Comparison of ENCODE assay signal across 20 cellular contexts in genomic region chr3:34725774-34726173, GRCh38.
DNase-seq lines count a peak whose midpoint lies in the region; ATAC-seq lines count a peak whose summit lies in the region.
"Had no signal": no experiment of that assay in that cellular context is flagged by ENCODE, and none has a peak within 500 bp of the region (broad histone marks: within the 10 kb centered on the region; RNA-seq: fewer than 3 reads in every experiment).

No MANE protein-coding gene starts in this region.

- H2BK15ac ChIP-seq in neuronal stem cell (ENCODE audit: low read length) = no peak overlapping the region

- H3K4me3 ChIP-seq in neuronal stem cell (ENCODE audit: low read length in 2 of 2) = no peak overlapping the region
- H3K4me3 ChIP-seq: HAP-1, MG63 had no signal

- no peak overlapping the region for H3K27ac Mint-ChIP-seq in activated T-helper 17 cell treated with anti-CD3 and anti-CD28 coated beads, Interleukin-2, amount 50 U/mL, for 72 hours
- H3K27ac Mint-ChIP-seq: IgD-negative memory B cell had no signal

- no peaks in the 10 kb centered on the region for H3K36me3 Mint-ChIP-seq in activated T-helper 17 cell treated with anti-CD3 and anti-CD28 coated beads, Interleukin-2, amount 50 U/mL, for 72 hours (ENCODE audit: low read depth)
- H3K36me3 Mint-ChIP-seq: IgD-negative memory B cell had no signal

- ATAC-seq in activated T-helper 17 cell treated with anti-CD3 and anti-CD28 coated beads, Interleukin-2, amount 50 U/mL, for 72 hours (replicated peaks) = no peak

- DNase-seq in EH (ENCODE audit: low read depth) (peak; percentile 69), NCI-H69 (lab: John Stamatoyannopoulos, UW) (peak; percentile 3), islet precursor cell (peak; percentile 78), neuronal stem cell (ENCODE audit: low spot score) (peak; percentile 40), NCI-H2081 (lab: John Stamatoyannopoulos, UW) (no peak), midbrain (lab: John Stamatoyannopoulos, UW) (no peak)
- DNase-seq: ACHN, AML-193, Karpas-422, MG63, NCI-H1048, NCI-H1436, NCI-H2029 treated with DMSO at 0.1 percent for 48 hours, NCI-H748 treated with DMSO at 0.1 percent for 48 hours, OCI-M1, SHP77 had no signal

- peaks cover 9% of the 10 kb centered on the region for H3K9me3 Mint-ChIP-seq in activated T-helper 17 cell treated with anti-CD3 and anti-CD28 coated beads, Interleukin-2, amount 50 U/mL, for 72 hours

- H3K23ac ChIP-seq in neuronal stem cell (ENCODE audit: low read depth, low read length, poor library complexity) = no peak overlapping the region

- H3K4me1 Mint-ChIP-seq in activated T-helper 17 cell treated with anti-CD3 and anti-CD28 coated beads, Interleukin-2, amount 50 U/mL, for 72 hours = no peaks in the 10 kb centered on the region
- H3K4me1 Mint-ChIP-seq: IgD-negative memory B cell had no signal

- no peaks in the 10 kb centered on the region for H3K36me3 ChIP-seq in neuronal stem cell (replicated peaks in 1 of 2; ENCODE audit: control insufficient read depth in 2 of 2, insufficient read depth in 2 of 2, low read length in 2 of 2)
- H3K36me3 ChIP-seq: HAP-1, MG63 had no signal

- no peak overlapping the region for H3K14ac ChIP-seq in neuronal stem cell (ENCODE audit: low read length)

- H3K4me3 Mint-ChIP-seq in activated T-helper 17 cell treated with anti-CD3 and anti-CD28 coated beads, Interleukin-2, amount 50 U/mL, for 72 hours = no peak overlapping the region
- H3K4me3 Mint-ChIP-seq: IgD-negative memory B cell had no signal

- no peak overlapping the region for H2BK12ac ChIP-seq in neuronal stem cell (ENCODE audit: low read length)

- no peak overlapping the region for H4K91ac ChIP-seq in neuronal stem cell (ENCODE audit: low read depth, low read length, poor library complexity)

- no peaks in the 10 kb centered on the region for H3K27me3 Mint-ChIP-seq in activated T-helper 17 cell treated with anti-CD3 and anti-CD28 coated beads, Interleukin-2, amount 50 U/mL, for 72 hours
- H3K27me3 Mint-ChIP-seq: IgD-negative memory B cell had no signal

- no peak overlapping the region for H3K4ac ChIP-seq in neuronal stem cell (ENCODE audit: low read length)

- H2AK5ac ChIP-seq in neuronal stem cell (ENCODE audit: low read depth, low read length) = no peak overlapping the region

- no peaks in the 10 kb centered on the region for H3K27me3 ChIP-seq in neuronal stem cell (ENCODE audit: control insufficient read depth in 3 of 3, insufficient read depth in 3 of 3, low read depth in 1 of 3, low read length in 3 of 3)
- H3K27me3 ChIP-seq: MG63 had no signal

- peak overlapping the region; percentile 53 for H3K27ac ChIP-seq in neuronal stem cell (replicated peaks; ENCODE audit: low read length)
- H3K27ac ChIP-seq: C4-2B had no signal

- H3K79me1 ChIP-seq in neuronal stem cell (ENCODE audit: low read depth, low read length) = no peaks in the 10 kb centered on the region

- H4K8ac ChIP-seq in neuronal stem cell (ENCODE audit: low read depth, low read length) = no peak overlapping the region

- H3K4me1 ChIP-seq in neuronal stem cell (ENCODE audit: control insufficient read depth in 2 of 2, insufficient read depth in 1 of 2, low read depth in 1 of 2, low read length in 2 of 2) = peaks cover 0 to 4% of the 10 kb centered on the region in 2 donors
- H3K4me1 ChIP-seq: HAP-1 had no signal

- no peak overlapping the region for H3K9ac ChIP-seq in neuronal stem cell (ENCODE audit: low read depth, low read length, poor library complexity)

- no peak overlapping the region for H2AFZ ChIP-seq in neuronal stem cell (ENCODE audit: low read length)

- no peaks in the 10 kb centered on the region for H3K9me3 ChIP-seq in neuronal stem cell (replicated peaks in 1 of 2; ENCODE audit: control insufficient read depth in 2 of 2, insufficient read depth in 1 of 2, low read depth in 1 of 2, low read length in 2 of 2)
- H3K9me3 ChIP-seq: HAP-1, MG63 had no signal

- no CpG with 5 or more reads among the region's 2 CpGs for WGBS in neuronal stem cell (ENCODE audit: extremely low coverage in 2 of 2, insufficient read length in 2 of 2, insufficient replicate concordance in 1 of 2), 2 donors

- H2BK5ac ChIP-seq in neuronal stem cell (ENCODE audit: low read length) = no peak overlapping the region

- no peak overlapping the region for H2BK120ac ChIP-seq in neuronal stem cell (ENCODE audit: low read depth, low read length)

- no peak overlapping the region for H3K18ac ChIP-seq in neuronal stem cell (ENCODE audit: low read length)

- no peak overlapping the region for H3K4me2 ChIP-seq in neuronal stem cell (ENCODE audit: insufficient read depth, low read length, poor library complexity, severe bottlenecking)

Comparison
In these comparisons a context has a peak if more than half of its experiments do, and no peak if none do; other contexts are left out.
1. DNase-seq: peak in EH (single experiment), NCI-H69 (single experiment), islet precursor cell (single experiment) and neuronal stem cell (single experiment); none in NCI-H2081 (0 of 2) and midbrain (single experiment).